In the genomic region with DNA sequence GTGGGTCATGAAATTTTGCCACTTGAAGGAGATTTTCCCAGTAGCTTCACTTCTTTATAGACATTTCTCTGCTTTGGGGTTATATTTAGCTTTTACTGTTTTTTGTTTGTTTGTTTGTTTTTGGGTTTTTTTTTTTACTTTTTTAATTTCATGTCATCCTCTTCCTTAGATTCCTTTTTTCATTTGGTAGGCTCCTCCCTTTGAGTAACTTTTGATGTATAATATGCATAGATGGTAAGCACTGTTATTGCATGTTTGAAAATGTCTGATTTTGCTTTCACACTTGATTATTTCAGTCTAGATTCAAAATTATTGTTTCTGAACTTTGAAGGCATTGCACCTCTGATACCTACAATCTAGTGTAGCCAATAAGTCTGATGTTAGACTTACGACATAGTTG, we compare ENCODE assay signal across 16 cellular contexts.
"Had no signal": no experiment of that assay in that cellular context is flagged by ENCODE, and none has a peak within 500 bp of the region (broad histone marks: within the 10 kb centered on the region; RNA-seq: fewer than 3 reads in every experiment).

No MANE protein-coding gene starts in this region.

- H3K27ac ChIP-seq: left ventricle myocardium inferior, suprapubic skin had no signal

- ATAC-seq: activated CD8-positive, alpha-beta T cell treated with anti-CD3 and anti-CD28 coated beads, Interleukin-2, amount 10 ng/mL, durations not matched to agents 7 days and 5 days; natural killer cell had no signal

- H3K27me3 Mint-ChIP-seq: type B pancreatic cell had no signal

- DNase-seq: activated CD4-positive, alpha-beta T cell treated with anti-CD3 and anti-CD28 coated beads for 48 hours; activated CD8-positive, alpha-beta T cell treated with anti-CD3 and anti-CD28 coated beads, Interleukin-2, amount 10 ng/mL, durations not matched to agents 7 days and 5 days; activated naive CD8-positive, alpha-beta T cell treated with anti-CD3 and anti-CD28 coated beads, Interleukin-2, amount 10 ng/mL, durations not matched to agents 7 days and 5 days; anterior cingulate cortex; effector memory CD4-positive, alpha-beta T cell; foreskin fibroblast; hypothalamus; left ventricle myocardium inferior; natural killer cell; SK-N-SH; stimulated activated CD4-positive, alpha-beta T cell treated with anti-CD3 and anti-CD28 coated beads, Interleukin-2, amount 100 ng/mL, for 48 hours; stimulated activated naive CD4-positive, alpha-beta T cell treated with Interleukin-2 at 50 U/mL for 16 hours; T-helper 1 cell had no signal

- H3K9me3 ChIP-seq: left ventricle myocardium inferior, SK-N-SH, suprapubic skin had no signal

- H3K9me3 Mint-ChIP-seq: activated naive CD8-positive, alpha-beta T cell treated with anti-CD3 and anti-CD28 coated beads, Interleukin-2, amount 10 ng/mL, durations not matched to agents 7 days and 5 days; dendritic cell treated with granulocyte-macrophage colony-stimulating factor and Interleukin-4, amounts not matched to agents 40 ng/mL and 50 ng/mL, for 4 days; natural killer cell; type B pancreatic cell had no signal

- H3K27me3 ChIP-seq: suprapubic skin had no signal

- H3K4me3 ChIP-seq: left ventricle myocardium inferior, suprapubic skin had no signal

- H3K27ac Mint-ChIP-seq: activated CD8-positive, alpha-beta T cell treated with anti-CD3 and anti-CD28 coated beads, Interleukin-2, amount 10 ng/mL, durations not matched to agents 7 days and 5 days; activated naive CD8-positive, alpha-beta T cell treated with anti-CD3 and anti-CD28 coated beads, Interleukin-2, amount 10 ng/mL, durations not matched to agents 7 days and 5 days; dendritic cell treated with granulocyte-macrophage colony-stimulating factor and Interleukin-4, amounts not matched to agents 40 ng/mL and 50 ng/mL, for 4 days; natural killer cell; type B pancreatic cell had no signal

- H3K9ac ChIP-seq: SK-N-SH had no signal

- H3K36me3 Mint-ChIP-seq: activated naive CD8-positive, alpha-beta T cell treated with anti-CD3 and anti-CD28 coated beads, Interleukin-2, amount 10 ng/mL, durations not matched to agents 7 days and 5 days; natural killer cell had no signal

- H3K36me3 ChIP-seq: left ventricle myocardium inferior, suprapubic skin had no signal

- H3K4me2 ChIP-seq: SK-N-SH had no signal

- H3K4me3 Mint-ChIP-seq: activated CD8-positive, alpha-beta T cell treated with anti-CD3 and anti-CD28 coated beads, Interleukin-2, amount 10 ng/mL, durations not matched to agents 7 days and 5 days; activated naive CD8-positive, alpha-beta T cell treated with anti-CD3 and anti-CD28 coated beads, Interleukin-2, amount 10 ng/mL, durations not matched to agents 7 days and 5 days; dendritic cell treated with granulocyte-macrophage colony-stimulating factor and Interleukin-4, amounts not matched to agents 40 ng/mL and 50 ng/mL, for 4 days; natural killer cell; type B pancreatic cell had no signal

- H3K9me2 ChIP-seq: SK-N-SH had no signal
